ENCODE assay signal across 31 cellular contexts in the genomic region with DNA sequence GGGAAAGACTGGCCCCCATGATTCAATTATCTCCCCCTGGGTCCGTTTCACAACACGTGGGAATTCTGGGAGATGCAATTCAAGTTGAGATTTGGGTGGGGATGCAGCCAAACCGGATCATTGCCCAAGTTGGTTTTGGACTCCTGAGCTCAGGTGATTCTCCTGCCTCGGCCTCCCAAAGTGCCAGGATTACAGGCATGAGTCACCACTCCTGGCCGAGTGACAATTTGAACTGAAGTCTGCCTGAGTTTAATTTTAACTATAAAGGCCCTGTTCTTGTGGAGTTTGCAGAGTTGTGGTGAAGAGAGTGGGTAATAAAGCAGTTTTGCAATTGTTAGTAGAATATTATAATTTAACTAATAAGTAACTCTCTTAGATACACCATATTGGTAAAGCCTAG.
"Had no signal": no experiment of that assay in that cellular context is flagged by ENCODE, and none has a peak within 500 bp of the region (broad histone marks: within the 10 kb centered on the region; RNA-seq: fewer than 3 reads in every experiment).

No MANE protein-coding gene starts in this region.

- H3K27ac ChIP-seq: ascending aorta, cardiac muscle cell, WERI-Rb-1 had no signal

- DNase-seq: activated CD4-positive, alpha-beta memory T cell treated with anti-CD3 and anti-CD28 coated beads, Interleukin-2, amount 10 ng/mL, durations not matched to agents 7 days and 5 days; activated CD4-positive, alpha-beta T cell treated with anti-CD3 and anti-CD28 coated beads for 1 hour; activated CD4-positive, alpha-beta T cell treated with anti-CD3 and anti-CD28 coated beads for 36 hours; activated CD4-positive, alpha-beta T cell treated with anti-CD3 and anti-CD28 coated beads for 48 hours; activated CD4-positive, alpha-beta T cell treated with anti-CD3 and anti-CD28 coated beads, Interleukin-2, amount 10 ng/mL, durations not matched to agents 7 days and 5 days; activated CD4-positive, alpha-beta T cell treated with anti-CD3 and anti-CD28 coated beads, Interleukin-2, amount 50 U/mL, for 48 hours; activated CD4-positive, CD25-positive, alpha-beta regulatory T cell; activated CD8-positive, alpha-beta memory T cell treated with anti-CD3 and anti-CD28 coated beads for 24 hours; activated CD8-positive, alpha-beta memory T cell treated with anti-CD3 and anti-CD28 coated beads, Interleukin-2, amount 10 ng/mL, durations not matched to agents 7 days and 5 days; activated CD8-positive, alpha-beta memory T cell treated with anti-CD3 and anti-CD28 coated beads, Interleukin-2, amount 50 U/mL, for 48 hours; activated CD8-positive, alpha-beta T cell treated with anti-CD3 and anti-CD28 coated beads, Interleukin-2, amount 10 ng/mL, durations not matched to agents 7 days and 5 days; activated effector memory CD4-positive, alpha-beta T cell treated with Interleukin-2 at 50 U/mL for 16 hours; activated gamma-delta T cell; activated naive CD4-positive, alpha-beta T cell treated with anti-CD3 and anti-CD28 coated beads, Interleukin-2, amount 10 ng/mL, durations not matched to agents 7 days and 5 days; activated naive CD4-positive, alpha-beta T cell treated with Interleukin-2 at 50 U/mL for 16 hours; activated naive CD8-positive, alpha-beta T cell treated with anti-CD3 and anti-CD28 coated beads, Interleukin-2, amount 10 ng/mL, durations not matched to agents 7 days and 5 days; activated naive CD8-positive, alpha-beta T cell treated with anti-CD3 and anti-CD28 coated beads, Interleukin-2, amount 50 U/mL, for 24 hours; activated T-cell treated with anti-CD3 and anti-CD28 coated beads, Interleukin-2, amount 50 U/mL, for 24 hours; activated T-cell treated with anti-CD3 and anti-CD28 coated beads, Interleukin-2, amount 50 U/mL, for 48 hours; amygdala; anterior cingulate cortex; caudate nucleus; cerebellar nuclear complex; T-helper 1 cell; T-helper 2 cell; T-helper 9 cell; WERI-Rb-1 had no signal

- ATAC-seq: activated CD4-positive, alpha-beta T cell treated with anti-CD3 and anti-CD28 coated beads for 36 hours; activated CD4-positive, CD25-positive, alpha-beta regulatory T cell treated with anti-CD3 and anti-CD28 coated beads, Interleukin-2, amount 50 U/mL, for 24 hours; activated CD8-positive, alpha-beta memory T cell treated with anti-CD3 and anti-CD28 coated beads, Interleukin-2, amount 10 ng/mL, durations not matched to agents 7 days and 5 days; activated CD8-positive, alpha-beta T cell treated with anti-CD3 and anti-CD28 coated beads, Interleukin-2, amount 10 ng/mL, durations not matched to agents 7 days and 5 days; activated naive CD8-positive, alpha-beta T cell treated with anti-CD3 and anti-CD28 coated beads, Interleukin-2, amount 50 U/mL, for 24 hours; WTC11 had no signal

- H3K4me3 ChIP-seq: ascending aorta, cardiac muscle cell had no signal
